In the genomic region with DNA sequence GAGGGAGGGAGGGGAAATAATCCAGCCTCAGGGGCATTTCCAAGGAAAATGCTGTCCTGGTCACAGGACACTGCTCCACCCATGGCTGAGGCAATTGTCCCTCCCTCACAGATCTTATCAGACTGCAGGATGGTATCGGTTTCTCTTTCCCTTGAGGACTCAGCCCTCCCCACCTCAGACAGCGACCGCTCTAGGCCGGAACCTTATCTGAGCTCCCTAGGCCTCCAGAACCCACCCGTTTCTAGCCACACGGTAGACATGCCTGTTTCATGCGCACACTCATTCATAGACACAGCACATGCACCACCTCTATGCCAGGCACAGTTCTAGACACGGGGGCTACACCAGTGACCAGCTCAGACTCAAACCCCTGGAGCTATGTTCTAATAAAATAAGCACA, we compare ENCODE assay signal across 1 cellular context.
TF ChIP-seq lines count a peak whose summit lies in the region.

No MANE protein-coding gene starts in this region.

TF ChIP-seq in GM12878, 131 proteins besides CTCF, POLR2A, EP300 and RAD21:
- peak; percentile 36; the same call in 1 of the 2 replicates for TF ChIP-seq MLLT1 (IDR thresholded peaks at IDR 0.05)
- TF ChIP-seq ELK1 (IDR thresholded peaks at IDR 0.05; ENCODE audit: low read depth, low read length), result no peak
- TF ChIP-seq EED (IDR thresholded peaks at IDR 0.05; ENCODE audit: low read depth), result no peak
- 0 out of 2 replicates have a peak, but pooled peaks have one; percentile 31 for TF ChIP-seq IKZF1 (conservative IDR thresholded peaks at IDR 0.05)
- 0 out of 4 replicates have a peak, but pooled peaks of 1 of the 2 experiments have one; percentile 18 for TF ChIP-seq IKZF2 (IDR thresholded peaks at IDR 0.05)
- 0 out of 2 replicates have a peak, but pooled peaks have one; percentile 25 for TF ChIP-seq IRF4 (IDR thresholded peaks at IDR 0.05; ENCODE audit: low read depth, low read length)
TF ChIP-seq in GM12878: peak in this region for 4.
